ENCODE assay signal across 8 cellular contexts in the genomic region with DNA sequence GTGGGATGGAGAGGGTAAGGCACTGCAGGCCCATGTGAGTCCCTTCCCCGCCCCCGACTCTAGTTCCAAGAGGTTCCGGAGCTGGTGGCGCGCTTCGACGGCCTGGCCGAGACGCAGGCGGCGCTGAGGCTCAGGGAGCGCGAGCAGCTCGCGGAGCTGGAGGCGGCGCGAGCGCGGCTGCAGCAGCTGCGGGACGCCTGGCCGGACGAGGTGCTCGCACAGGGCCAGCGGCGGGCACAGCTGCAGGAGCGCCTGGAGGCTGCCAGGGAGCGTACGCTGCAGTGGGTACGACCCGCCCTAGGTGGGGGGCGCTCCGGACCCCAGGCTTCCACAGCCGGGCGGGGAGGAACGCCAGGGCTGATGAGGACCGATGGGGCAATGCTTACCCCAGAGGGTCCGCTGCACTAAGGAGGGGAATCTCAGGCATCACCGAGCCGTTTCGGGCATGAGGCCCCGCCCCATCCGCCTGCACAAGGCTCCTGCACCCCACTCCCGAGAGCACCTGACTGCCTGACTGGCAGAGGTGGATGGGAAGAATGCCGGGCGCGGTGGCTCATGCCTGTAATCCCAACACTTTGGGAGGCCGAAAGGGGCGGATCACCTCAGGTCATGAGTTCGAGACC. TPM values are rescaled to one million over a fixed set of nuclear protein-coding genes. Genes with fewer than 3 reads are reported as not detected.
DNase-seq lines count a peak whose midpoint lies in the region; ATAC-seq and TF ChIP-seq lines count a peak whose summit lies in the region.

No MANE protein-coding gene starts in this region.

- H3K27ac ChIP-seq in ectodermal cell (ENCODE audit: insufficient read depth, low read depth, low read length, poor library complexity, severe bottlenecking), result no peak overlapping the region

- H3K4me1 Mint-ChIP-seq in nephron progenitor cell, result peaks cover 21% of the 10 kb centered on the region

- WGBS in ectodermal cell, 2 experiments, result 7% methylated on average over 51 of the region's 51 CpGs

- peaks cover 26% of the 10 kb centered on the region for H3K36me3 Mint-ChIP-seq in nephron progenitor cell (ENCODE audit: low read depth)

- DNase-seq in EH (ENCODE audit: low read depth), result peak; percentile 17
- peak; percentile 9 for DNase-seq in NCI-H2227 treated with DMSO at 0.1 percent for 48 hours (lab: John Stamatoyannopoulos, UW)
- peak; percentile 64 for DNase-seq in nephron progenitor cell
- no peak for DNase-seq in HK-2 (ENCODE audit: unreplicated experiment)

- H3K4me3 ChIP-seq in ectodermal cell (ENCODE audit: insufficient read depth, low read depth, low read length), result peak overlapping the region; percentile 18

- no peaks in the 10 kb centered on the region for H3K9me3 ChIP-seq in ectodermal cell (ENCODE audit: control insufficient read depth, low read length)

- peak overlapping the region; percentile 34 for H3K4me3 Mint-ChIP-seq in nephron progenitor cell

- H3K27ac Mint-ChIP-seq in nephron progenitor cell, result no peak overlapping the region

- no peaks in the 10 kb centered on the region for H3K9me3 Mint-ChIP-seq in nephron progenitor cell

- peaks cover 18% of the 10 kb centered on the region for H3K4me1 ChIP-seq in ectodermal cell (ENCODE audit: control insufficient read depth, insufficient read depth, low read length)

- peaks cover 45% of the 10 kb centered on the region for H3K27me3 ChIP-seq in ectodermal cell (ENCODE audit: control insufficient read depth, insufficient read depth, low read length, poor library complexity, severe bottlenecking)

- H3K36me3 ChIP-seq in ectodermal cell (ENCODE audit: control insufficient read depth, insufficient read depth, low read length), result peaks cover 9% of the 10 kb centered on the region

- ATAC-seq in GM21528 (IDR thresholded peaks at IDR 0.05; ENCODE audit: low FRiP score, unreplicated experiment) (no peak), GM18511 (IDR thresholded peaks at IDR 0.05; ENCODE audit: unreplicated experiment) (no peak), GM21717 (IDR thresholded peaks at IDR 0.05; ENCODE audit: unreplicated experiment) (no peak)

- TF ChIP-seq CTCF in nephron progenitor cell (IDR thresholded peaks at IDR 0.05), result no peak

- H3K27me3 Mint-ChIP-seq in nephron progenitor cell (ENCODE audit: low read depth, poor library complexity), result peaks cover 87% of the 10 kb centered on the region

RNA-seq across cellular contexts. Expression of a gene that starts 4.9 kb away (rescaled TPM):
- polyA plus RNA-seq in ectodermal cell (2013, experiment 1 of 4), result not detected
- not detected for polyA plus RNA-seq in ectodermal cell (2013, experiment 2 of 4)
- polyA plus RNA-seq in ectodermal cell (2013, experiment 3 of 4), result not detected
- 0.32 TPM for polyA plus RNA-seq in ectodermal cell (2013, experiment 4 of 4)

RNA-seq across cellular contexts. Expression of a gene that starts 18.9 kb away (rescaled TPM):
- polyA plus RNA-seq in ectodermal cell (2013, experiment 1 of 4), result 0.26 TPM
- polyA plus RNA-seq in ectodermal cell (2013, experiment 2 of 4), result 0.30 TPM
- polyA plus RNA-seq in ectodermal cell (2013, experiment 3 of 4), result 0.85 TPM
- polyA plus RNA-seq in ectodermal cell (2013, experiment 4 of 4), result 0.61 TPM

RNA-seq across cellular contexts. Expression of a gene that starts 30.8 kb away (rescaled TPM):
- 62.7 TPM for polyA plus RNA-seq in ectodermal cell (2013, experiment 1 of 4)
- polyA plus RNA-seq in ectodermal cell (2013, experiment 2 of 4), result 73.1 TPM
- 39.9 TPM for polyA plus RNA-seq in ectodermal cell (2013, experiment 3 of 4)
- polyA plus RNA-seq in ectodermal cell (2013, experiment 4 of 4), result 37.2 TPM

RNA-seq across cellular contexts. Expression of a gene that starts 31.1 kb away (rescaled TPM):
- polyA plus RNA-seq in ectodermal cell (2013, experiment 1 of 4), result 24.4 TPM
- polyA plus RNA-seq in ectodermal cell (2013, experiment 2 of 4), result 20.9 TPM
- polyA plus RNA-seq in ectodermal cell (2013, experiment 3 of 4), result 19.5 TPM
- polyA plus RNA-seq in ectodermal cell (2013, experiment 4 of 4), result 22.5 TPM
